ENCODE assay signal across 1 cellular context in the genomic region with DNA sequence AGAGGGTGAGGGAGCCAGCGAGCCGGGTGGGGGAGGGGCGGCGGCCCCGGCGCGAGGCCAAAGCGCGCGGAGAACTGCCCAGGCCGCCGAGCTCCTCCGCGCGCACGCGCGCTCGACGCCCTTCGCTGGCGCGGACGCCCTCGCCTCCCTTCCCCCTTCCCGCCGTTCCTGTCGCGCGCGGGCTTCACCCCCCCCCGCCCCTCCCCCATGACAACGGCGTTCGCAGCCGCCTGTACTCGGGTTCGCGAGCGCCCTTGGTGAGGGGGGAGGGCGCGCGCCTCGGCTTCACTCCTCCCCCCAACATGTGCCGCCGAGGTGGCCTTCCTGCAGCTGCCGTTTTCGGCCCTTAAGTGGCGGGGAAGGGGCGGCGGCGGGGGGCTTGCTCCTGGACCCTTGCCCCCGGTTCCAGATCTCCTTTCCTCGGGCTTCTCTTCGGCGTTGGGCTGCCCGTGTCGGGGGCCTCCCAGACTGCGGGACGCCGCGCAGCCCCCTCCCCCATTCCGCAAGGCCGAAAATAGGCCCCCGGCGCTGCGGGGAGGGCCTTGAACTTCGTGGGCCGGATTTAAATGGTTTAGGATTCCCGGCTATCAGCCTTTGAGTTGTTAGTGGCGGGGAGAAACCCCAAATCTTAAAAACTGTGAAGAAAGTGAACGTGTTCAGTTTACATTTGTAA.
TF ChIP-seq lines count a peak whose summit lies in the region.

No MANE protein-coding gene starts in this region.

TF ChIP-seq in HepG2, 621 proteins besides CTCF, POLR2A, EP300 and RAD21 (continued from another document and continues in another):
- TF ChIP-seq, protein P1, sequence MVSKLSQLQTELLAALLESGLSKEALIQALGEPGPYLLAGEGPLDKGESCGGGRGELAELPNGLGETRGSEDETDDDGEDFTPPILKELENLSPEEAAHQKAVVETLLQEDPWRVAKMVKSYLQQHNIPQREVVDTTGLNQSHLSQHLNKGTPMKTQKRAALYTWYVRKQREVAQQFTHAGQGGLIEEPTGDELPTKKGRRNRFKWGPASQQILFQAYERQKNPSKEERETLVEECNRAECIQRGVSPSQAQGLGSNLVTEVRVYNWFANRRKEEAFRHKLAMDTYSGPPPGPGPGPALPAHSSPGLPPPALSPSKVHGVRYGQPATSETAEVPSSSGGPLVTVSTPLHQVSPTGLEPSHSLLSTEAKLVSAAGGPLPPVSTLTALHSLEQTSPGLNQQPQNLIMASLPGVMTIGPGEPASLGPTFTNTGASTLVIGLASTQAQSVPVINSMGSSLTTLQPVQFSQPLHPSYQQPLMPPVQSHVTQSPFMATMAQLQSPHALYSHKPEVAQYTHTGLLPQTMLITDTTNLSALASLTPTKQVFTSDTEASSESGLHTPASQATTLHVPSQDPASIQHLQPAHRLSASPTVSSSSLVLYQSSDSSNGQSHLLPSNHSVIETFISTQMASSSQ (IDR thresholded peaks at IDR 0.05; ENCODE audit: low read depth): no peak
- TF ChIP-seq, protein P1 (CRISPR knock-in tag; IDR thresholded peaks at IDR 0.05; ENCODE audit: borderline replicate concordance): no peak
- TF ChIP-seq ZNF839 (CRISPR knock-in tag; IDR thresholded peaks at IDR 0.05; ENCODE audit: borderline replicate concordance) (no peak), ZNF792 (CRISPR knock-in tag; IDR thresholded peaks at IDR 0.05) (no peak), RARA (CRISPR knock-in tag; IDR thresholded peaks at IDR 0.05) (no peak), NBN (conservative IDR thresholded peaks at IDR 0.05) (no peak), ZNF629 (CRISPR knock-in tag; conservative IDR thresholded peaks at IDR 0.05) (no peak), CEBPB (IDR thresholded peaks at IDR 0.05; ENCODE audit: borderline replicate concordance, low read depth, low read length) (no peak), ZFP36L2 (CRISPR knock-in tag; IDR thresholded peaks at IDR 0.05) (no peak), PAX8 (CRISPR knock-in tag; IDR thresholded peaks at IDR 0.05; ENCODE audit: borderline replicate concordance) (0 out of 2 replicates have a peak, but pooled peaks have one; percentile 4), KDM2A (CRISPR knock-in tag; IDR thresholded peaks at IDR 0.05; ENCODE audit: borderline replicate concordance, low read depth) (no peak), IKZF4 (CRISPR knock-in tag; IDR thresholded peaks at IDR 0.05; ENCODE audit: borderline replicate concordance, low read depth, not compliant biosample characterization) (peak; percentile 1), EZH2 (conservative IDR thresholded peaks at IDR 0.05; ENCODE audit: low read depth, low read length) (no peak), ZFP36L1 (CRISPR knock-in tag; IDR thresholded peaks at IDR 0.05) (no peak; the same call in 1 of the 2 replicates), GTF2F1 (IDR thresholded peaks at IDR 0.05; ENCODE audit: low read length) (no peak), ZFYVE20 (CRISPR knock-in tag; IDR thresholded peaks at IDR 0.05; ENCODE audit: borderline replicate concordance, low read depth) (no peak), ZNF614 (CRISPR knock-in tag; IDR thresholded peaks at IDR 0.05; ENCODE audit: borderline replicate concordance) (no peak), MEIS2 (CRISPR knock-in tag; IDR thresholded peaks at IDR 0.05) (no peak), ZNF451 (CRISPR knock-in tag; IDR thresholded peaks at IDR 0.05) (0 out of 2 replicates have a peak, but pooled peaks have one; percentile 11), ZNF674 (CRISPR knock-in tag; IDR thresholded peaks at IDR 0.05; ENCODE audit: low read depth) (0 out of 2 replicates have a peak, but pooled peaks have one; percentile 21), NCOA2 (CRISPR knock-in tag; IDR thresholded peaks at IDR 0.05) (no peak), ZBTB7A (CRISPR knock-in tag; IDR thresholded peaks at IDR 0.05) (no peak), CHD2 (IDR thresholded peaks at IDR 0.05; ENCODE audit: low read depth, low read length) (peak; percentile 57; the same call in 1 of the 2 replicates), ZNF883 (CRISPR knock-in tag; IDR thresholded peaks at IDR 0.05; ENCODE audit: not compliant biosample characterization) (no peak), RORA (CRISPR knock-in tag; IDR thresholded peaks at IDR 0.05) (no peak), ISL2 (CRISPR knock-in tag; IDR thresholded peaks at IDR 0.05) (no peak), SAP130 (CRISPR knock-in tag; IDR thresholded peaks at IDR 0.05; ENCODE audit: low read depth) (peak; percentile 28; the same call in 1 of the 2 replicates), CHD4 (IDR thresholded peaks at IDR 0.05; ENCODE audit: borderline replicate concordance, low read length) (no peak), ARNT2 (CRISPR knock-in tag; IDR thresholded peaks at IDR 0.05; ENCODE audit: low read depth) (no peak; the same call in none of the 2 replicates), NCOA1 (CRISPR knock-in tag; IDR thresholded peaks at IDR 0.05) (no peak), SIN3B (IDR thresholded peaks at IDR 0.05; ENCODE audit: low read length) (no peak)
- TF ChIP-seq, protein P2, sequence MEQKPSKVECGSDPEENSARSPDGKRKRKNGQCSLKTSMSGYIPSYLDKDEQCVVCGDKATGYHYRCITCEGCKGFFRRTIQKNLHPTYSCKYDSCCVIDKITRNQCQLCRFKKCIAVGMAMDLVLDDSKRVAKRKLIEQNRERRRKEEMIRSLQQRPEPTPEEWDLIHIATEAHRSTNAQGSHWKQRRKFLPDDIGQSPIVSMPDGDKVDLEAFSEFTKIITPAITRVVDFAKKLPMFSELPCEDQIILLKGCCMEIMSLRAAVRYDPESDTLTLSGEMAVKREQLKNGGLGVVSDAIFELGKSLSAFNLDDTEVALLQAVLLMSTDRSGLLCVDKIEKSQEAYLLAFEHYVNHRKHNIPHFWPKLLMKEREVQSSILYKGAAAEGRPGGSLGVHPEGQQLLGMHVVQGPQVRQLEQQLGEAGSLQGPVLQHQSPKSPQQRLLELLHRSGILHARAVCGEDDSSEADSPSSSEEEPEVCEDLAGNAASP (CRISPR knock-in tag; IDR thresholded peaks at IDR 0.05; ENCODE audit: borderline replicate concordance): no peak
- TF ChIP-seq, protein P3, sequence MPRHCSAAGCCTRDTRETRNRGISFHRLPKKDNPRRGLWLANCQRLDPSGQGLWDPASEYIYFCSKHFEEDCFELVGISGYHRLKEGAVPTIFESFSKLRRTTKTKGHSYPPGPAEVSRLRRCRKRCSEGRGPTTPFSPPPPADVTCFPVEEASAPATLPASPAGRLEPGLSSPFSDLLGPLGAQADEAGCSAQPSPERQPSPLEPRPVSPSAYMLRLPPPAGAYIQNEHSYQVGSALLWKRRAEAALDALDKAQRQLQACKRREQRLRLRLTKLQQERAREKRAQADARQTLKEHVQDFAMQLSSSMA (CRISPR knock-in tag; IDR thresholded peaks at IDR 0.05): no peak
- TF ChIP-seq, protein P4, sequence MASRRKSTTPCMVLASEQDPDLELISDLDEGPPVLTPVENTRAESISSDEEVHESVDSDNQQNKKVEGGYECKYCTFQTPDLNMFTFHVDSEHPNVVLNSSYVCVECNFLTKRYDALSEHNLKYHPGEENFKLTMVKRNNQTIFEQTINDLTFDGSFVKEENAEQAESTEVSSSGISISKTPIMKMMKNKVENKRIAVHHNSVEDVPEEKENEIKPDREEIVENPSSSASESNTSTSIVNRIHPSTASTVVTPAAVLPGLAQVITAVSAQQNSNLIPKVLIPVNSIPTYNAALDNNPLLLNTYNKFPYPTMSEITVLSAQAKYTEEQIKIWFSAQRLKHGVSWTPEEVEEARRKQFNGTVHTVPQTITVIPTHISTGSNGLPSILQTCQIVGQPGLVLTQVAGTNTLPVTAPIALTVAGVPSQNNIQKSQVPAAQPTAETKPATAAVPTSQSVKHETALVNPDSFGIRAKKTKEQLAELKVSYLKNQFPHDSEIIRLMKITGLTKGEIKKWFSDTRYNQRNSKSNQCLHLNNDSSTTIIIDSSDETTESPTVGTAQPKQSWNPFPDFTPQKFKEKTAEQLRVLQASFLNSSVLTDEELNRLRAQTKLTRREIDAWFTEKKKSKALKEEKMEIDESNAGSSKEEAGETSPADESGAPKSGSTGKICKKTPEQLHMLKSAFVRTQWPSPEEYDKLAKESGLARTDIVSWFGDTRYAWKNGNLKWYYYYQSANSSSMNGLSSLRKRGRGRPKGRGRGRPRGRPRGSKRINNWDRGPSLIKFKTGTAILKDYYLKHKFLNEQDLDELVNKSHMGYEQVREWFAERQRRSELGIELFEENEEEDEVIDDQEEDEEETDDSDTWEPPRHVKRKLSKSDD (CRISPR knock-in tag; IDR thresholded peaks at IDR 0.05; ENCODE audit: low read depth): no peak; the same call in 1 of the 2 replicates
- TF ChIP-seq, protein P5, sequence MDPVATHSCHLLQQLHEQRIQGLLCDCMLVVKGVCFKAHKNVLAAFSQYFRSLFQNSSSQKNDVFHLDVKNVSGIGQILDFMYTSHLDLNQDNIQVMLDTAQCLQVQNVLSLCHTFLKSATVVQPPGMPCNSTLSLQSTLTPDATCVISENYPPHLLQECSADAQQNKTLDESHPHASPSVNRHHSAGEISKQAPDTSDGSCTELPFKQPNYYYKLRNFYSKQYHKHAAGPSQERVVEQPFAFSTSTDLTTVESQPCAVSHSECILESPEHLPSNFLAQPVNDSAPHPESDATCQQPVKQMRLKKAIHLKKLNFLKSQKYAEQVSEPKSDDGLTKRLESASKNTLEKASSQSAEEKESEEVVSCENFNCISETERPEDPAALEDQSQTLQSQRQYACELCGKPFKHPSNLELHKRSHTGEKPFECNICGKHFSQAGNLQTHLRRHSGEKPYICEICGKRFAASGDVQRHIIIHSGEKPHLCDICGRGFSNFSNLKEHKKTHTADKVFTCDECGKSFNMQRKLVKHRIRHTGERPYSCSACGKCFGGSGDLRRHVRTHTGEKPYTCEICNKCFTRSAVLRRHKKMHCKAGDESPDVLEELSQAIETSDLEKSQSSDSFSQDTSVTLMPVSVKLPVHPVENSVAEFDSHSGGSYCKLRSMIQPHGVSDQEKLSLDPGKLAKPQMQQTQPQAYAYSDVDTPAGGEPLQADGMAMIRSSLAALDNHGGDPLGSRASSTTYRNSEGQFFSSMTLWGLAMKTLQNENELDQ (CRISPR knock-in tag; IDR thresholded peaks at IDR 0.05; ENCODE audit: borderline replicate concordance): no peak
- TF ChIP-seq, protein P6, sequence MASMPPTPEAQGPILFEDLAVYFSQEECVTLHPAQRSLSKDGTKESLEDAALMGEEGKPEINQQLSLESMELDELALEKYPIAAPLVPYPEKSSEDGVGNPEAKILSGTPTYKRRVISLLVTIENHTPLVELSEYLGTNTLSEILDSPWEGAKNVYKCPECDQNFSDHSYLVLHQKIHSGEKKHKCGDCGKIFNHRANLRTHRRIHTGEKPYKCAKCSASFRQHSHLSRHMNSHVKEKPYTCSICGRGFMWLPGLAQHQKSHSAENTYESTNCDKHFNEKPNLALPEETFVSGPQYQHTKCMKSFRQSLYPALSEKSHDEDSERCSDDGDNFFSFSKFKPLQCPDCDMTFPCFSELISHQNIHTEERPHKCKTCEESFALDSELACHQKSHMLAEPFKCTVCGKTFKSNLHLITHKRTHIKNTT (CRISPR knock-in tag; IDR thresholded peaks at IDR 0.05): no peak
- TF ChIP-seq, protein P7, sequence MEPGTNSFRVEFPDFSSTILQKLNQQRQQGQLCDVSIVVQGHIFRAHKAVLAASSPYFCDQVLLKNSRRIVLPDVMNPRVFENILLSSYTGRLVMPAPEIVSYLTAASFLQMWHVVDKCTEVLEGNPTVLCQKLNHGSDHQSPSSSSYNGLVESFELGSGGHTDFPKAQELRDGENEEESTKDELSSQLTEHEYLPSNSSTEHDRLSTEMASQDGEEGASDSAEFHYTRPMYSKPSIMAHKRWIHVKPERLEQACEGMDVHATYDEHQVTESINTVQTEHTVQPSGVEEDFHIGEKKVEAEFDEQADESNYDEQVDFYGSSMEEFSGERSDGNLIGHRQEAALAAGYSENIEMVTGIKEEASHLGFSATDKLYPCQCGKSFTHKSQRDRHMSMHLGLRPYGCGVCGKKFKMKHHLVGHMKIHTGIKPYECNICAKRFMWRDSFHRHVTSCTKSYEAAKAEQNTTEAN (CRISPR knock-in tag; conservative IDR thresholded peaks at IDR 0.05): no peak
- TF ChIP-seq, protein P8, sequence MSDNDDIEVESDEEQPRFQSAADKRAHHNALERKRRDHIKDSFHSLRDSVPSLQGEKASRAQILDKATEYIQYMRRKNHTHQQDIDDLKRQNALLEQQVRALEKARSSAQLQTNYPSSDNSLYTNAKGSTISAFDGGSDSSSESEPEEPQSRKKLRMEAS (IDR thresholded peaks at IDR 0.05): peak; percentile 73
- TF ChIP-seq, protein P9, sequence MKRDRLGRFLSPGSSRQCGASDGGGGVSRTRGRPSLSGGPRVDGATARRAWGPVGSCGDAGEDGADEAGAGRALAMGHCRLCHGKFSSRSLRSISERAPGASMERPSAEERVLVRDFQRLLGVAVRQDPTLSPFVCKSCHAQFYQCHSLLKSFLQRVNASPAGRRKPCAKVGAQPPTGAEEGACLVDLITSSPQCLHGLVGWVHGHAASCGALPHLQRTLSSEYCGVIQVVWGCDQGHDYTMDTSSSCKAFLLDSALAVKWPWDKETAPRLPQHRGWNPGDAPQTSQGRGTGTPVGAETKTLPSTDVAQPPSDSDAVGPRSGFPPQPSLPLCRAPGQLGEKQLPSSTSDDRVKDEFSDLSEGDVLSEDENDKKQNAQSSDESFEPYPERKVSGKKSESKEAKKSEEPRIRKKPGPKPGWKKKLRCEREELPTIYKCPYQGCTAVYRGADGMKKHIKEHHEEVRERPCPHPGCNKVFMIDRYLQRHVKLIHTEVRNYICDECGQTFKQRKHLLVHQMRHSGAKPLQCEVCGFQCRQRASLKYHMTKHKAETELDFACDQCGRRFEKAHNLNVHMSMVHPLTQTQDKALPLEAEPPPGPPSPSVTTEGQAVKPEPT (CRISPR knock-in tag; IDR thresholded peaks at IDR 0.05; ENCODE audit: low read depth): no peak; the same call in none of the 2 replicates
- TF ChIP-seq, protein P10, sequence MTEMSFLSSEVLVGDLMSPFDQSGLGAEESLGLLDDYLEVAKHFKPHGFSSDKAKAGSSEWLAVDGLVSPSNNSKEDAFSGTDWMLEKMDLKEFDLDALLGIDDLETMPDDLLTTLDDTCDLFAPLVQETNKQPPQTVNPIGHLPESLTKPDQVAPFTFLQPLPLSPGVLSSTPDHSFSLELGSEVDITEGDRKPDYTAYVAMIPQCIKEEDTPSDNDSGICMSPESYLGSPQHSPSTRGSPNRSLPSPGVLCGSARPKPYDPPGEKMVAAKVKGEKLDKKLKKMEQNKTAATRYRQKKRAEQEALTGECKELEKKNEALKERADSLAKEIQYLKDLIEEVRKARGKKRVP (CRISPR knock-in tag; IDR thresholded peaks at IDR 0.05): no peak
- TF ChIP-seq, protein P11, sequence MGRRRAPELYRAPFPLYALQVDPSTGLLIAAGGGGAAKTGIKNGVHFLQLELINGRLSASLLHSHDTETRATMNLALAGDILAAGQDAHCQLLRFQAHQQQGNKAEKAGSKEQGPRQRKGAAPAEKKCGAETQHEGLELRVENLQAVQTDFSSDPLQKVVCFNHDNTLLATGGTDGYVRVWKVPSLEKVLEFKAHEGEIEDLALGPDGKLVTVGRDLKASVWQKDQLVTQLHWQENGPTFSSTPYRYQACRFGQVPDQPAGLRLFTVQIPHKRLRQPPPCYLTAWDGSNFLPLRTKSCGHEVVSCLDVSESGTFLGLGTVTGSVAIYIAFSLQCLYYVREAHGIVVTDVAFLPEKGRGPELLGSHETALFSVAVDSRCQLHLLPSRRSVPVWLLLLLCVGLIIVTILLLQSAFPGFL (CRISPR knock-in tag; IDR thresholded peaks at IDR 0.05): no peak
